ENCODE assay signal across 22 cellular contexts in genomic region chr22:28137036-28137435, GRCh38.
"Had no signal": no experiment of that assay in that cellular context is flagged by ENCODE, and none has a peak within 500 bp of the region (broad histone marks: within the 10 kb centered on the region; RNA-seq: fewer than 3 reads in every experiment).

No MANE protein-coding gene starts in this region.

- DNase-seq: activated B cell treated with CpG ODN at 0.5 μM for 24 hours; activated CD4-positive, alpha-beta memory T cell treated with anti-CD3 and anti-CD28 coated beads for 36 hours; activated CD4-positive, alpha-beta T cell treated with anti-CD3 and anti-CD28 coated beads for 4 hours; activated gamma-delta T cell treated with Interleukin-2 at 50 U/mL for 16 hours; activated T-cell treated with anti-CD3 and anti-CD28 coated beads for 4 hours; adrenal gland; dermis blood vessel endothelial cell; effector memory CD8-positive, alpha-beta T cell; foreskin keratinocyte; glutamatergic neuron; hypothalamus; natural killer cell; stimulated activated CD4-positive, alpha-beta T cell treated with anti-CD3 and anti-CD28 coated beads, Interleukin-4, amount 100 ng/mL, for 24 hours; testis; upper lobe of left lung had no signal

- H3K36me3 ChIP-seq: adrenal gland, cardiac muscle cell, upper lobe of left lung had no signal

- H2AFZ ChIP-seq: parathyroid adenoma had no signal

- H3K79me2 ChIP-seq: parathyroid adenoma had no signal

- H3K4me3 ChIP-seq: adrenal gland, cardiac muscle cell, smooth muscle cell, testis, upper lobe of left lung had no signal

- ATAC-seq: activated naive CD4-positive, alpha-beta T cell treated with anti-CD3 and anti-CD28 coated beads, Interleukin-2, amount 50 U/mL, for 72 hours; effector memory CD8-positive, alpha-beta T cell; foreskin keratinocyte; natural killer cell; sciatic nerve; stimulated activated effector memory CD8-positive, alpha-beta T cell treated with anti-CD3 and anti-CD28 coated beads, Interleukin-12 subunit alpha, Interleukin-12 subunit beta, amount 100 ng/mL, for 72 hours had no signal

- H3K9me3 ChIP-seq: adrenal gland, testis had no signal

- H3K4me2 ChIP-seq: smooth muscle cell had no signal

- H3K4me1 ChIP-seq: adrenal gland, parathyroid adenoma, testis had no signal

- H3K9ac ChIP-seq: parathyroid adenoma had no signal

- H3K27ac ChIP-seq: adrenal gland, cardiac muscle cell, epithelial cell of prostate, foreskin keratinocyte, parathyroid adenoma, testis, upper lobe of left lung had no signal

- H3K27me3 ChIP-seq: adrenal gland, cardiac muscle cell, foreskin keratinocyte, testis, upper lobe of left lung had no signal
